Comparison of ENCODE assay signal across 8 cellular contexts in the genomic region with DNA sequence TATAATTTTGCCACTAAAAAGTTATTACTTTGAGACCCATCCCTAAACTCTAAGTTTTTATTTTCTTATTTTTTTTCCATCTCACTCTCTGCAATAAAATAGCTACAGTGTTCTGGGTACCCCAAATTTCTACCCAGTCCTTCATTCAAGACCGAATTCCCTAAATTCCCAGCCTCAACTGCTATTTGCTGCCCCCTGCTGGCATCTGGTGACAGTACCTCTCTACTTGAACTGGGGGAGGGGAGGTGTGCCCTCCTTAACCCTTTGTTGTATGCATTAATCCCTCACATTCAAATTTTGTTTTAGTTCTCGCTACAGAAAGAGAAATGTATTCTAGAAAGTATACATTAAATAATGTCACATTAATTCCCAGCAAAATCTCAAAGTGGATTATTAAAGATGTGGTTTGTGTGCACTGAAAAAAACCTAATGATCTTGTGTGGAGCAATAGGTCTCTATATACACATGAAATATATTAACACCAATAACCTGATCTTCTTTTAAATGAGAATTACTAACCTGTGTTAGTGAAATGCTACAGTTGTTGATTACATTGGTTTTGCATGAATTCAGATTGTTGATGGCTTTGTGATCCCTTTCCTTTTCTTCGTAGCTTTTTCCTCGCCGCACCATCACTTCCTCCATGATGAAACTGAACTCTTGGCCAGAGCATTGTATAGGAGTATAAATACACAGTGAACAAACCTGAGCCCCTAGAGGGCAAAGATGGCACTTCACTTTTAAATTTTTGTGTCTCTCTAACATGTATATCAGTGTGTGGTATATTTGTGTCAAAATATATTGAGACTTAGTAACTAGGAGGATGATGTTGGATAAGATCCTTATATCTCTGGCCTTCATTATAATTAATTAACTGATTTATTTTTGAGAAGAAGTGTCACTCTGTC.
DNase-seq lines count a peak whose midpoint lies in the region; ATAC-seq and TF ChIP-seq lines count a peak whose summit lies in the region.

No MANE protein-coding gene starts in this region.

- H3K9me3 ChIP-seq in Peyer's patch: no peaks in the 10 kb centered on the region
- H3K9me3 ChIP-seq in endodermal cell (ENCODE audit: control insufficient read depth, low read length): no peaks in the 10 kb centered on the region
- no peaks in the 10 kb centered on the region for H3K9me3 ChIP-seq in mucosa of descending colon

- no peaks in the 10 kb centered on the region for H3K36me3 Mint-ChIP-seq in endodermal cell (ENCODE audit: low read depth)

- H3K4me3 ChIP-seq in Peyer's patch (no peak overlapping the region), endodermal cell (ENCODE audit: low read length) (no peak overlapping the region), mucosa of descending colon (no peak overlapping the region)

- H3K4me3 Mint-ChIP-seq in endodermal cell: no peak overlapping the region

- DNase-seq in AML-193 (lab: John Stamatoyannopoulos, UW) (peak; percentile 4 to 6), Peyer's patch (peak in 2 of 3 donors; percentile 51 to 59), endodermal cell (peak; percentile 93), mucosa of descending colon (peak in 2 of 3 donors; percentile 49 to 68), T-helper 1 cell (no peak)

- H3K36me3 ChIP-seq in Peyer's patch (no peaks in the 10 kb centered on the region), endodermal cell (ENCODE audit: control insufficient read depth, insufficient read depth, low read length) (no peaks in the 10 kb centered on the region), mucosa of descending colon (ENCODE audit: low read depth) (no peaks in the 10 kb centered on the region)

- H3K27me3 Mint-ChIP-seq in endodermal cell (ENCODE audit: insufficient read depth): peaks cover 22% of the 10 kb centered on the region

- no peak overlapping the region for H3K27ac ChIP-seq in Peyer's patch
- no peak overlapping the region for H3K27ac ChIP-seq in endodermal cell (ENCODE audit: low read depth, low read length)

- no peaks in the 10 kb centered on the region for H3K9me3 Mint-ChIP-seq in endodermal cell

- H3K9ac ChIP-seq in endodermal cell (ENCODE audit: extremely low read depth, low read length, poor library complexity, severe bottlenecking): no peak overlapping the region

- H3K27me3 ChIP-seq in Peyer's patch (no peaks in the 10 kb centered on the region), endodermal cell (ENCODE audit: control insufficient read depth, insufficient read depth, low read length, poor library complexity, severe bottlenecking) (no peaks in the 10 kb centered on the region)

- TF ChIP-seq POLR2A in Peyer's patch (IDR thresholded peaks at IDR 0.05): no peak

- intact Hi-C loops in mucosa of descending colon (cut with DNase I, micrococcal nuclease): loop anchor here in 1 of 2 donors (10.0 kb wide), 1 partner anchor 1003 kb away; no protein-coding TSS in a partner anchor

- ATAC-seq in HG03280 (IDR thresholded peaks at IDR 0.05; ENCODE audit: unreplicated experiment): peak; percentile 55
- peak; percentile 54 for ATAC-seq in mucosa of descending colon
- no peak for ATAC-seq in GM21447 (IDR thresholded peaks at IDR 0.05; ENCODE audit: unreplicated experiment)

- peaks cover 14% of the 10 kb centered on the region for H3K4me1 Mint-ChIP-seq in endodermal cell

- H3K27ac Mint-ChIP-seq in endodermal cell: no peak overlapping the region

- no peaks in the 10 kb centered on the region for H3K4me1 ChIP-seq in Peyer's patch
- no peaks in the 10 kb centered on the region for H3K4me1 ChIP-seq in endodermal cell (ENCODE audit: control insufficient read depth, insufficient read depth, low read length)
- H3K4me1 ChIP-seq in mucosa of descending colon (ENCODE audit: low read depth): no peaks in the 10 kb centered on the region

- 80% methylated on average over 4 of the region's 5 CpGs; no CpG with 5 or more reads in 1 of the 2 experiments for WGBS in endodermal cell (ENCODE audit: insufficient coverage in 1 of 2, insufficient read length in 1 of 2), 2 experiments

- TF ChIP-seq CTCF in GM12874 (IDR thresholded peaks at IDR 0.05; ENCODE audit: insufficient read depth, low read depth, low read length) (peak; percentile 76), Peyer's patch (IDR thresholded peaks at IDR 0.05) (peak in 5 of 6 experiments; percentile 10 to 64 (median 55)), endodermal cell (conservative IDR thresholded peaks at IDR 0.05) (peak; percentile 91), mucosa of descending colon (IDR thresholded peaks at IDR 0.05) (no peak)

Comparison
In these comparisons a context has a peak if more than half of its experiments do, and no peak if none do; other contexts are left out.
1. DNase-seq: peak in AML-193 (2 of 2), Peyer's patch (2 of 3), endodermal cell (single experiment) and mucosa of descending colon (2 of 3); none in T-helper 1 cell (0 of 5).